ENCODE assay signal across 1 cellular context in genomic region chr4:147596976-147597375, GRCh38.
TF ChIP-seq lines count a peak whose summit lies in the region.

No MANE protein-coding gene starts in this region.

TF ChIP-seq in IMR-90, 13 proteins besides CTCF, POLR2A, EP300 and RAD21 (continued from another document):
- TF ChIP-seq ELK1 (IDR thresholded peaks at IDR 0.05; ENCODE audit: borderline replicate concordance, low read depth, low read length) = peak; percentile 12; the same call in 1 of the 2 replicates
- TF ChIP-seq MAFK (IDR thresholded peaks at IDR 0.05; ENCODE audit: low read depth, low read length) = no peak
- TF ChIP-seq, protein P1, sequence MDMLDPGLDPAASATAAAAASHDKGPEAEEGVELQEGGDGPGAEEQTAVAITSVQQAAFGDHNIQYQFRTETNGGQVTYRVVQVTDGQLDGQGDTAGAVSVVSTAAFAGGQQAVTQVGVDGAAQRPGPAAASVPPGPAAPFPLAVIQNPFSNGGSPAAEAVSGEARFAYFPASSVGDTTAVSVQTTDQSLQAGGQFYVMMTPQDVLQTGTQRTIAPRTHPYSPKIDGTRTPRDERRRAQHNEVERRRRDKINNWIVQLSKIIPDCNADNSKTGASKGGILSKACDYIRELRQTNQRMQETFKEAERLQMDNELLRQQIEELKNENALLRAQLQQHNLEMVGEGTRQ (IDR thresholded peaks at IDR 0.05; ENCODE audit: low read depth, low read length) = no peak
- TF ChIP-seq MXI1 (IDR thresholded peaks at IDR 0.05; ENCODE audit: borderline replicate concordance, low read depth, low read length) = peak; percentile 46; the same call in 1 of the 2 replicates
- peak; percentile 67; the same call in 1 of the 2 replicates for TF ChIP-seq FOS (IDR thresholded peaks at IDR 0.05; ENCODE audit: low read depth, low read length)
- TF ChIP-seq CHD1 (IDR thresholded peaks at IDR 0.05; ENCODE audit: low read depth, low read length) = no peak
- TF ChIP-seq BHLHE40 (IDR thresholded peaks at IDR 0.05; ENCODE audit: low read depth, low read length) = peak; percentile 77; the same call in 1 of the 2 replicates
- no peak for TF ChIP-seq RFX5 (IDR thresholded peaks at IDR 0.05; ENCODE audit: low read depth, low read length)
